In genomic region chr17:39199986-39200879, GRCh38 we compare ENCODE assay signal across 8 cellular contexts. TPM values are rescaled to one million over a fixed set of nuclear protein-coding genes. Genes with fewer than 3 reads are reported as not detected.
DNase-seq lines count a peak whose midpoint lies in the region; ATAC-seq and TF ChIP-seq lines count a peak whose summit lies in the region.

TSS of gene RPL19 (plus strand) at chr17:39200283. CDS start at chr17:39200345, 62 bp downstream.

- CTCF ChIA-PET in CD4-positive, alpha-beta T cell (lab: Charles Lee) = interaction anchor here (1.4 to 2.8 kb wide), 5 partner anchors 25 to 39 kb away, joined by 6 to 12 read pairs (median 8); no protein-coding TSS in a partner anchor

- peak; percentile 71 to 88 (median 82) for DNase-seq in CD4-positive, alpha-beta T cell
- peak; percentile 94 for DNase-seq in HT-29 (ENCODE audit: low spot score)
- DNase-seq in NK-92 treated with Interleukin-12 subunit alpha and Interleukin-12 subunit beta, amount 100 ng/mL, for 24 hours (lab: John Stamatoyannopoulos, UW) = peak; percentile 83
- DNase-seq in activated CD8-positive, alpha-beta memory T cell treated with anti-CD3 and anti-CD28 coated beads for 1 hour (ENCODE audit: extremely low read depth in 1 of 2, low read depth in 1 of 2) = peak; percentile 74 to 77
- peak; percentile 79 for DNase-seq in effector CD8-positive, alpha-beta T cell (lab: John Stamatoyannopoulos, UW)
- peak; percentile 91 for DNase-seq in lung (ENCODE audit: low spot score)
- DNase-seq in stimulated activated CD4-positive, alpha-beta T cell treated with anti-CD3 and anti-CD28 coated beads, TNF-alpha, amount 100 ng/mL, for 24 hours (ENCODE audit: low read depth in 3 of 3) = peak; percentile 75 to 88 (median 87)

- H3K9me3 Mint-ChIP-seq in CD4-positive, alpha-beta T cell = no peaks in the 10 kb centered on the region

- POLR2A ChIA-PET in CD4-positive, alpha-beta T cell (lab: Charles Lee) = interaction anchor here (0.6 to 3.0 kb wide), 42 partner anchors 9 to 726 kb away, joined by 3 to 47 read pairs (median 4); partner anchors contain the start of genes ARL5C, CDK12, CWC25 and FBXL20

- TF ChIP-seq CTCF in CD4-positive, alpha-beta T cell (IDR thresholded peaks at IDR 0.05) = no peak
- no peak for TF ChIP-seq CTCF in lung (IDR thresholded peaks at IDR 0.05; ENCODE audit: control extremely low read depth, extremely low read depth)

- H3K9me3 ChIP-seq in CD4-positive, alpha-beta T cell (ENCODE audit: control insufficient read depth, low read length) = no peaks in the 10 kb centered on the region
- H3K9me3 ChIP-seq in lung (ENCODE audit: control insufficient read depth in 2 of 2, insufficient read depth in 1 of 2, low read length in 1 of 2) = no peaks in the 10 kb centered on the region

- peaks cover 26 to 28% of the 10 kb centered on the region in 2 donors for H3K36me3 ChIP-seq in lung (ENCODE audit: control insufficient read depth in 2 of 2, insufficient read depth in 2 of 2, low read length in 2 of 2)

- no peaks in the 10 kb centered on the region for H3K27me3 Mint-ChIP-seq in CD4-positive, alpha-beta T cell

- H3K4me1 ChIP-seq in lung (ENCODE audit: control insufficient read depth in 2 of 2, insufficient read depth in 2 of 2, low read length in 2 of 2) = peaks cover 3 to 12% of the 10 kb centered on the region in 2 donors

- H3K4me3 Mint-ChIP-seq in CD4-positive, alpha-beta T cell = peak within 1 kb of the TSS; percentile 90

- peak within 1 kb of the TSS; percentile 100 for H3K4me3 ChIP-seq in lung

- intact Hi-C loops in CD4-positive, alpha-beta T cell (cut with DNase I, micrococcal nuclease) = loop anchor here in 1 of 2 experiments (5.0 kb wide), 1 partner anchor 262 kb away; the partner anchor contains the start of gene CDK12

- H3K36me3 Mint-ChIP-seq in CD4-positive, alpha-beta T cell (ENCODE audit: low read depth) = peaks cover 58% of the 10 kb centered on the region

- H3K4me1 Mint-ChIP-seq in CD4-positive, alpha-beta T cell (ENCODE audit: low read depth) = peaks cover 65% of the 10 kb centered on the region

- peak; percentile 74 for ATAC-seq in CD4-positive, alpha-beta T cell (ENCODE audit: poor library complexity)
- ATAC-seq in GM19463 (IDR thresholded peaks at IDR 0.05; ENCODE audit: unreplicated experiment) = peak; percentile 63
- peak; percentile 71 for ATAC-seq in lung (ENCODE audit: insufficient read depth, low FRiP score)

- peak within 1 kb of the TSS; percentile 94 for H3K27ac Mint-ChIP-seq in CD4-positive, alpha-beta T cell

- H3K27me3 ChIP-seq in CD4-positive, alpha-beta T cell (ENCODE audit: control insufficient read depth, insufficient read depth, low read length) = no peaks in the 10 kb centered on the region
- no peaks in the 10 kb centered on the region for H3K27me3 ChIP-seq in lung (ENCODE audit: control insufficient read depth, insufficient read depth)

- 0% methylated on average over 56 of the region's 56 CpGs for WGBS in lung, 2 donors

- peak within 1 kb of the TSS; percentile 99 for H3K27ac ChIP-seq in CD4-positive, alpha-beta T cell (ENCODE audit: low read depth, low read length)
- peak within 1 kb of the TSS; percentile 94 to 95 for H3K27ac ChIP-seq in lung (ENCODE audit: low read depth in 1 of 2, low read length in 1 of 2)

RNA-seq across cellular contexts. Expression of gene RPL19, which starts in this region (rescaled TPM):
- 1,000 to 10,000 TPM; 3,527 to 3,670 TPM for total RNA-seq in CD4-positive, alpha-beta T cell
- total RNA-seq in HT-29 (2014; rRNA removed; shearing (Covaris generic)) = 2,436 and 2,711 TPM in 2 replicates
- 1,000 to 10,000 TPM; 1,387 to 1,536 TPM for total RNA-seq in lung
- polyA plus RNA-seq in lung = 1,000 to 10,000 TPM; 2,407 to 4,055 TPM

Comparison
In these comparisons a context has a peak if more than half of its experiments do, and no peak if none do; other contexts are left out.
1. Peak in every context shown above with its lines: DNase-seq, ATAC-seq, H3K4me3 ChIP-seq and H3K27ac ChIP-seq.